Comparison of ENCODE assay signal across 1 cellular context in the genomic region with DNA sequence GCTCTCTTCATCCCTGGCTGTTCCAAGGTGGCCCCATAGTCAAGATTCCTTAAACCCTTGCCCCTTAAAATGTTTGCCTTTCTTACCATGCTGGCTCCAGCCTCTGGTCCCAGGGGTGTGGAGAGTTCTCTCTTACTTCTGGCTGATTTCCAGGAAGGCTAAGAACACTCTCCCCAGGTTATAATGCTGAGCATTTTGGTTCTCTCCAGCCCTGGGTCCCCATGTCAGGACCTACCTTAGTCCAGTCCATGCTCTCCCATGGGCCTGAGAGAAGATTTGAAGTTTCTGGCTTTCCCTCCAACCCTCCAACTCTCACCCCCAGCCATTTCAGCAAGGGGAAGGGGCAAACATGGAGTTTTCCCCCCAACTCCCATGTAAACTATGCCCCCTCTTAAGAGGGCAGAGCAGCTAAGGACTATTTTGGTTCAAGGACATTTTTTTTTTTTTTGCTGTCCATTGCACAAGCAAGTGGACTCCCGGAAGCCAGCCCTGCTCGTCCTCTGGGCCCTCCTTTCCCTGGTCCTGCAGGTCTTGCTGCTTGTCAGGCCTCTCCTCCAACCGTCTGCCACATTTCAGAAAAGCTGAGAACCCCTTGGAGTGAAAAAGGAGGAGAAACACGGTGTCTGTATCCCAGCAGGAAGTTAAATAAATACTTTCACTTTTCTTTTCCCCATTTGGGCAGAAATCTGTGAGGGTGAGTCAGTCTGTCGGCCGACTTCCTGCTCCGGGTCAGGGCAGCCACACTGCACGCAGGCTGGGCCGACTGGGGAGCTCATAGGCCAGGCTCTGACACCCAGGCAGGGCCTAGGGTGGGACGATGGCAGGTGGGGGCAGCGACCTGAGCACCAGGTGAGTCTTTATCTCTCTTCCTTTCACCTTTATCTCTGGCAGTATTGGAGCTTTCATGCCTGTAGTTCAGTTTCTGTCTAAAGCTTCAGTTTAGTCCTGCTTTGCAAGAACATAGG.
TF ChIP-seq lines count a peak whose summit lies in the region.

SP140L (plus strand) TSS at position 741 of the 965 bp plus-strand sequence; CDS start at position 818, 77 bp downstream.

TF ChIP-seq in HepG2, 621 proteins besides CTCF, POLR2A, EP300 and RAD21 (continued from another document and continues in another):
- TF ChIP-seq, protein P1, sequence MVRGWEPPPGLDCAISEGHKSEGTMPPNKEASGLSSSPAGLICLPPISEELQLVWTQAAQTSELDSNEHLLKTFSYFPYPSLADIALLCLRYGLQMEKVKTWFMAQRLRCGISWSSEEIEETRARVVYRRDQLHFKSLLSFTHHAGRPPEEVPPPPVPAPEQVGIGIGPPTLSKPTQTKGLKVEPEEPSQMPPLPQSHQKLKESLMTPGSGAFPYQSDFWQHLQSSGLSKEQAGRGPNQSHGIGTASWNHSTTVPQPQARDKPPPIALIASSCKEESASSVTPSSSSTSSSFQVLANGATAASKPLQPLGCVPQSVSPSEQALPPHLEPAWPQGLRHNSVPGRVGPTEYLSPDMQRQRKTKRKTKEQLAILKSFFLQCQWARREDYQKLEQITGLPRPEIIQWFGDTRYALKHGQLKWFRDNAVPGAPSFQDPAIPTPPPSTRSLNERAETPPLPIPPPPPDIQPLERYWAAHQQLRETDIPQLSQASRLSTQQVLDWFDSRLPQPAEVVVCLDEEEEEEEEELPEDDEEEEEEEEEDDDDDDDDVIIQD (CRISPR knock-in tag; IDR thresholded peaks at IDR 0.05; ENCODE audit: low read depth): peak; percentile 75
- TF ChIP-seq SUZ12 (IDR thresholded peaks at IDR 0.05; ENCODE audit: low read depth, low read length): no peak
- TF ChIP-seq ZNF703 (CRISPR knock-in tag; IDR thresholded peaks at IDR 0.05; ENCODE audit: borderline replicate concordance): no peak
- no peak; the same call in 1 of the 2 replicates for TF ChIP-seq TERF1 (CRISPR knock-in tag; IDR thresholded peaks at IDR 0.05)
- TF ChIP-seq ZNF3 (CRISPR knock-in tag; IDR thresholded peaks at IDR 0.05): peak; percentile 37; the same call in 1 of the 2 replicates
- no peak for TF ChIP-seq MAZ (IDR thresholded peaks at IDR 0.05; ENCODE audit: borderline replicate concordance, low read depth, low read length)
- TF ChIP-seq MAZ (CRISPR knock-in tag; IDR thresholded peaks at IDR 0.05; ENCODE audit: low read depth): peak; percentile 58; the same call in 1 of the 2 replicates
- 0 out of 2 replicates have a peak, but pooled peaks have one; percentile 42 for TF ChIP-seq RCOR2 (CRISPR knock-in tag; IDR thresholded peaks at IDR 0.05)
- no peak for TF ChIP-seq ZIK1 (CRISPR knock-in tag; IDR thresholded peaks at IDR 0.05; ENCODE audit: borderline replicate concordance, low read depth)
- TF ChIP-seq REXO4 (CRISPR knock-in tag; IDR thresholded peaks at IDR 0.05; ENCODE audit: borderline replicate concordance): no peak
- TF ChIP-seq ZNF576 (CRISPR knock-in tag; IDR thresholded peaks at IDR 0.05): no peak
- no peak for TF ChIP-seq TCF7L2 (IDR thresholded peaks at IDR 0.05; ENCODE audit: low read depth, low read length)
- peak; percentile 67; the same call in 1 of the 2 replicates for TF ChIP-seq GFI1 (CRISPR knock-in tag; IDR thresholded peaks at IDR 0.05; ENCODE audit: borderline replicate concordance)
- TF ChIP-seq, protein P2, sequence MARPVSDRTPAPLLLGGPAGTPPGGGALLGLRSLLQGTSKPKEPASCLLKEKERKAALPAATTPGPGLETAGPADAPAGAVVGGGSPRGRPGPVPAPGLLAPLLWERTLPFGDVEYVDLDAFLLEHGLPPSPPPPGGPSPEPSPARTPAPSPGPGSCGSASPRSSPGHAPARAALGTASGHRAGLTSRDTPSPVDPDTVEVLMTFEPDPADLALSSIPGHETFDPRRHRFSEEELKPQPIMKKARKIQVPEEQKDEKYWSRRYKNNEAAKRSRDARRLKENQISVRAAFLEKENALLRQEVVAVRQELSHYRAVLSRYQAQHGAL (CRISPR knock-in tag; IDR thresholded peaks at IDR 0.05; ENCODE audit: not compliant biosample characterization): no peak
- no peak for TF ChIP-seq THYN1 (CRISPR knock-in tag; IDR thresholded peaks at IDR 0.05; ENCODE audit: borderline replicate concordance, low read depth)
- TF ChIP-seq JUNB (CRISPR knock-in tag; IDR thresholded peaks at IDR 0.05; ENCODE audit: borderline replicate concordance): peak; percentile 25; the same call in 1 of the 2 replicates
- no peak for TF ChIP-seq MBNL3 (CRISPR knock-in tag; conservative IDR thresholded peaks at IDR 0.05)
- no peak for TF ChIP-seq DNMT1 (CRISPR knock-in tag; IDR thresholded peaks at IDR 0.05)
- no peak for TF ChIP-seq EZH2 (conservative IDR thresholded peaks at IDR 0.05; ENCODE audit: low read depth, low read length)
- TF ChIP-seq, protein P3, sequence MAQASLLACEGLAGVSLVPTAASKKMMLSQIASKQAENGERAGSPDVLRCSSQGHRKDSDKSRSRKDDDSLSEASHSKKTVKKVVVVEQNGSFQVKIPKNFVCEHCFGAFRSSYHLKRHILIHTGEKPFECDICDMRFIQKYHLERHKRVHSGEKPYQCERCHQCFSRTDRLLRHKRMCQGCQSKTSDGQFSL (CRISPR knock-in tag; IDR thresholded peaks at IDR 0.05): no peak
- TF ChIP-seq, protein P4, sequence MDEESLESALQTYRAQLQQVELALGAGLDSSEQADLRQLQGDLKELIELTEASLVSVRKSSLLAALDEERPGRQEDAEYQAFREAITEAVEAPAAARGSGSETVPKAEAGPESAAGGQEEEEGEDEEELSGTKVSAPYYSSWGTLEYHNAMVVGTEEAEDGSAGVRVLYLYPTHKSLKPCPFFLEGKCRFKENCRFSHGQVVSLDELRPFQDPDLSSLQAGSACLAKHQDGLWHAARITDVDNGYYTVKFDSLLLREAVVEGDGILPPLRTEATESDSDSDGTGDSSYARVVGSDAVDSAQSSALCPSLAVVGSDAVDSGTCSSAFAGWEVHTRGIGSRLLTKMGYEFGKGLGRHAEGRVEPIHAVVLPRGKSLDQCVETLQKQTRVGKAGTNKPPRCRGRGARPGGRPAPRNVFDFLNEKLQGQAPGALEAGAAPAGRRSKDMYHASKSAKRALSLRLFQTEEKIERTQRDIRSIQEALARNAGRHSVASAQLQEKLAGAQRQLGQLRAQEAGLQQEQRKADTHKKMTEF (CRISPR knock-in tag; IDR thresholded peaks at IDR 0.05): peak; percentile 89
- peak; percentile 61; the same call in 1 of the 2 replicates for TF ChIP-seq ZNF619 (CRISPR knock-in tag; IDR thresholded peaks at IDR 0.05)
- no peak for TF ChIP-seq ZNF383 (CRISPR knock-in tag; IDR thresholded peaks at IDR 0.05; ENCODE audit: borderline replicate concordance)
- TF ChIP-seq HNRNPL (IDR thresholded peaks at IDR 0.05; ENCODE audit: low read depth, low read length): 0 out of 2 replicates have a peak, but pooled peaks have one; percentile 56
- TF ChIP-seq, protein P5, sequence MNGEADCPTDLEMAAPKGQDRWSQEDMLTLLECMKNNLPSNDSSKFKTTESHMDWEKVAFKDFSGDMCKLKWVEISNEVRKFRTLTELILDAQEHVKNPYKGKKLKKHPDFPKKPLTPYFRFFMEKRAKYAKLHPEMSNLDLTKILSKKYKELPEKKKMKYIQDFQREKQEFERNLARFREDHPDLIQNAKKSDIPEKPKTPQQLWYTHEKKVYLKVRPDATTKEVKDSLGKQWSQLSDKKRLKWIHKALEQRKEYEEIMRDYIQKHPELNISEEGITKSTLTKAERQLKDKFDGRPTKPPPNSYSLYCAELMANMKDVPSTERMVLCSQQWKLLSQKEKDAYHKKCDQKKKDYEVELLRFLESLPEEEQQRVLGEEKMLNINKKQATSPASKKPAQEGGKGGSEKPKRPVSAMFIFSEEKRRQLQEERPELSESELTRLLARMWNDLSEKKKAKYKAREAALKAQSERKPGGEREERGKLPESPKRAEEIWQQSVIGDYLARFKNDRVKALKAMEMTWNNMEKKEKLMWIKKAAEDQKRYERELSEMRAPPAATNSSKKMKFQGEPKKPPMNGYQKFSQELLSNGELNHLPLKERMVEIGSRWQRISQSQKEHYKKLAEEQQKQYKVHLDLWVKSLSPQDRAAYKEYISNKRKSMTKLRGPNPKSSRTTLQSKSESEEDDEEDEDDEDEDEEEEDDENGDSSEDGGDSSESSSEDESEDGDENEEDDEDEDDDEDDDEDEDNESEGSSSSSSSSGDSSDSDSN (CRISPR knock-in tag; IDR thresholded peaks at IDR 0.05): peak; percentile 83
- TF ChIP-seq ZNF761 (CRISPR knock-in tag; conservative IDR thresholded peaks at IDR 0.05): no peak
- no peak for TF ChIP-seq ZNF746 (CRISPR knock-in tag; IDR thresholded peaks at IDR 0.05)
- TF ChIP-seq, protein P6, sequence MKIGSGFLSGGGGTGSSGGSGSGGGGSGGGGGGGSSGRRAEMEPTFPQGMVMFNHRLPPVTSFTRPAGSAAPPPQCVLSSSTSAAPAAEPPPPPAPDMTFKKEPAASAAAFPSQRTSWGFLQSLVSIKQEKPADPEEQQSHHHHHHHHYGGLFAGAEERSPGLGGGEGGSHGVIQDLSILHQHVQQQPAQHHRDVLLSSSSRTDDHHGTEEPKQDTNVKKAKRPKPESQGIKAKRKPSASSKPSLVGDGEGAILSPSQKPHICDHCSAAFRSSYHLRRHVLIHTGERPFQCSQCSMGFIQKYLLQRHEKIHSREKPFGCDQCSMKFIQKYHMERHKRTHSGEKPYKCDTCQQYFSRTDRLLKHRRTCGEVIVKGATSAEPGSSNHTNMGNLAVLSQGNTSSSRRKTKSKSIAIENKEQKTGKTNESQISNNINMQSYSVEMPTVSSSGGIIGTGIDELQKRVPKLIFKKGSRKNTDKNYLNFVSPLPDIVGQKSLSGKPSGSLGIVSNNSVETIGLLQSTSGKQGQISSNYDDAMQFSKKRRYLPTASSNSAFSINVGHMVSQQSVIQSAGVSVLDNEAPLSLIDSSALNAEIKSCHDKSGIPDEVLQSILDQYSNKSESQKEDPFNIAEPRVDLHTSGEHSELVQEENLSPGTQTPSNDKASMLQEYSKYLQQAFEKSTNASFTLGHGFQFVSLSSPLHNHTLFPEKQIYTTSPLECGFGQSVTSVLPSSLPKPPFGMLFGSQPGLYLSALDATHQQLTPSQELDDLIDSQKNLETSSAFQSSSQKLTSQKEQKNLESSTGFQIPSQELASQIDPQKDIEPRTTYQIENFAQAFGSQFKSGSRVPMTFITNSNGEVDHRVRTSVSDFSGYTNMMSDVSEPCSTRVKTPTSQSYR (CRISPR knock-in tag; IDR thresholded peaks at IDR 0.05; ENCODE audit: borderline replicate concordance): peak; percentile 41; the same call in 1 of the 2 replicates
- TF ChIP-seq XRCC5 (optimal IDR thresholded peaks at IDR 0.05; ENCODE audit: low read length): peak; percentile 71
- peak; percentile 76 for TF ChIP-seq POLR2AphosphoS5 (IDR thresholded peaks at IDR 0.05; ENCODE audit: low read depth, low read length)
- TF ChIP-seq FOXK2 (IDR thresholded peaks at IDR 0.05): 0 out of 2 replicates have a peak, but pooled peaks have one; percentile 32
- TF ChIP-seq ELF3 (CRISPR knock-in tag; IDR thresholded peaks at IDR 0.05): peak; percentile 93
- peak; percentile 72; the same call in 1 of the 2 replicates for TF ChIP-seq ZNF749 (CRISPR knock-in tag; IDR thresholded peaks at IDR 0.05; ENCODE audit: borderline replicate concordance)
- peak; percentile 85 for TF ChIP-seq TAF1 (CRISPR knock-in tag; IDR thresholded peaks at IDR 0.05)
- TF ChIP-seq ZSCAN21 (CRISPR knock-in tag; IDR thresholded peaks at IDR 0.05; ENCODE audit: borderline replicate concordance): no peak
- no peak for TF ChIP-seq NFE2 (CRISPR knock-in tag; IDR thresholded peaks at IDR 0.05)
- TF ChIP-seq ZNF720 (CRISPR knock-in tag; IDR thresholded peaks at IDR 0.05): no peak
- peak; percentile 78 for TF ChIP-seq EHMT2 (IDR thresholded peaks at IDR 0.05; ENCODE audit: borderline replicate concordance, low read depth, low read length)
- no peak for TF ChIP-seq ARNT (IDR thresholded peaks at IDR 0.05)
- no peak for TF ChIP-seq ZSCAN12 (CRISPR knock-in tag; IDR thresholded peaks at IDR 0.05)
- no peak for TF ChIP-seq PAX8 (CRISPR knock-in tag; IDR thresholded peaks at IDR 0.05; ENCODE audit: borderline replicate concordance)
- TF ChIP-seq RFX3 (CRISPR knock-in tag; IDR thresholded peaks at IDR 0.05): no peak
- no peak for TF ChIP-seq ZNF616 (CRISPR knock-in tag; IDR thresholded peaks at IDR 0.05; ENCODE audit: low read depth)
- TF ChIP-seq ZNF788 (CRISPR knock-in tag; IDR thresholded peaks at IDR 0.05; ENCODE audit: borderline replicate concordance): peak; percentile 57; the same call in 1 of the 2 replicates
- no peak for TF ChIP-seq PBX3 (CRISPR knock-in tag; IDR thresholded peaks at IDR 0.05; ENCODE audit: borderline replicate concordance)
- TF ChIP-seq SNAPC2 (CRISPR knock-in tag; IDR thresholded peaks at IDR 0.05): peak; percentile 35; the same call in 1 of the 2 replicates
- TF ChIP-seq PHF20 (CRISPR knock-in tag; IDR thresholded peaks at IDR 0.05): peak; percentile 93
- no peak for TF ChIP-seq KLF15 (CRISPR knock-in tag; IDR thresholded peaks at IDR 0.05; ENCODE audit: borderline replicate concordance)
- peak; percentile 90; the same call in 1 of the 2 replicates for TF ChIP-seq SIN3A (IDR thresholded peaks at IDR 0.05; ENCODE audit: borderline replicate concordance, low read depth, low read length)
- no peak for TF ChIP-seq ZNF841 (CRISPR knock-in tag; IDR thresholded peaks at IDR 0.05; ENCODE audit: borderline replicate concordance)
- peak; percentile 43; the same call in 1 of the 2 replicates for TF ChIP-seq SP4 (CRISPR knock-in tag; IDR thresholded peaks at IDR 0.05)
- TF ChIP-seq ZNF101 (CRISPR knock-in tag; IDR thresholded peaks at IDR 0.05; ENCODE audit: borderline replicate concordance, low read depth): no peak
- 0 out of 2 replicates have a peak, but pooled peaks have one; percentile 19 for TF ChIP-seq ZFP1 (CRISPR knock-in tag; IDR thresholded peaks at IDR 0.05)
- no peak for TF ChIP-seq ZBTB3 (CRISPR knock-in tag; IDR thresholded peaks at IDR 0.05; ENCODE audit: borderline replicate concordance, low read depth)
- no peak for TF ChIP-seq TCF12 (IDR thresholded peaks at IDR 0.05)
- TF ChIP-seq TCF12 (CRISPR knock-in tag; IDR thresholded peaks at IDR 0.05): no peak
- peak; percentile 43; the same call in 1 of the 2 replicates for TF ChIP-seq ZFP36L1 (CRISPR knock-in tag; IDR thresholded peaks at IDR 0.05)
